ENCODE assay signal across 1 cellular context in the genomic region with DNA sequence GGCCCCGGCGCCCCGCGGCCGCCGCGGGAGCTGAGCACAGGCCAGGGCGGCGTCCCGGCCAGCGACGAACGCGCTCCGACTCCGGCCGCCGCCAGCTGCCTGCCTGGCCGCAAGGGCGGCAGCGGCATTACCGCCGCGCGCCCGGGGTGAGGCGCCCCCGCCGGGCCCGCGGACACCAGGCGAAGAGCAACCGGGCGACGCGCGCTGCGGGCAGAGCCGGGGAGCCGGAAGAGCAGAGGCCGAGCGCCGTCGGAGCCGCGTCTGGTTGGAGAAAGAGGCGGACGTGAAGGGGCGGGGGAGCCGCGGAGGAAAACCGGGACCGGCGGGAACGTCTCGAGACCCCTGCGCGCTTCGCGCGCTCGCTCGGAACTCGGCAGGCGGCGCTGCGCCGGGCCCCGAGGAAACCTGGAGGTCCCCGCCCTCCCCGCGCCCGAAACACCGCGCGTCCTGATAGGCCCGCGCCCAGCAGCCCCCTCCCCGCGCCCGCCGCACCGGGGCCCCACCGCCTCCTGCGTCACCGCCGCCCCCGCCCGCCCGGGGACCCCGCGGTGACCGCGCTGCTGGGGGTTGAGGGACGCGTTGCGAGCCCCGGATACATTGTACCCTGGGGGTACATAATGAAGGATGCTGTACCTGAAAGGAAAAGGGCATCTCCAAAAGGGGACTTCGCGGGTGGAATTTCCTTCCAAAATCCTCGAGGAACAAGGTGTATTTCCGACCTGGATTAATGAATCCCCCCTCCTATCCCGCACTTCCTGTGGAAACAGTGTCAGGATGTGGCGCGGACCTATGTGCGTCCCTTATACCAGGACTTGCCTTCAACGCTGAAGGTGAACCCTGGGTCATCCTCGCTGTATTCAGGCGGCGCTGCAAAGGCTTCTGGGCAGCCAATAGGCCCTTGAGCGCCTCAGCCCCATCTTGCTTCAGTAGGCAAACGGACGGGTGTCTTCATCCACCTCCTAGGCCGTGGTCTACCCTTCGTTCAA.
TF ChIP-seq lines count a peak whose summit lies in the region.

No MANE protein-coding gene starts in this region.

TF ChIP-seq in HEK293, 187 proteins besides CTCF, POLR2A, EP300 and RAD21 (continued from another document and continues in another):
- no peak for TF ChIP-seq ZNF423 (tag by site-specific recombination; IDR thresholded peaks at IDR 0.05)
- TF ChIP-seq ZNF416 (tag by site-specific recombination; IDR thresholded peaks at IDR 0.05): no peak
- TF ChIP-seq, protein P1, sequence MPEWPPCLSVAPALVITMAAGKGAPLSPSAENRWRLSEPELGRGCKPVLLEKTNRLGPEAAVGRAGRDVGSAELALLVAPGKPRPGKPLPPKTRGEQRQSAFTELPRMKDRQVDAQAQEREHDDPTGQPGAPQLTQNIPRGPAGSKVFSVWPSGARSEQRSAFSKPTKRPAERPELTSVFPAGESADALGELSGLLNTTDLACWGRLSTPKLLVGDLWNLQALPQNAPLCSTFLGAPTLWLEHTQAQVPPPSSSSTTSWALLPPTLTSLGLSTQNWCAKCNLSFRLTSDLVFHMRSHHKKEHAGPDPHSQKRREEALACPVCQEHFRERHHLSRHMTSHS (tag by site-specific recombination; IDR thresholded peaks at IDR 0.05): no peak
- TF ChIP-seq, protein P2, sequence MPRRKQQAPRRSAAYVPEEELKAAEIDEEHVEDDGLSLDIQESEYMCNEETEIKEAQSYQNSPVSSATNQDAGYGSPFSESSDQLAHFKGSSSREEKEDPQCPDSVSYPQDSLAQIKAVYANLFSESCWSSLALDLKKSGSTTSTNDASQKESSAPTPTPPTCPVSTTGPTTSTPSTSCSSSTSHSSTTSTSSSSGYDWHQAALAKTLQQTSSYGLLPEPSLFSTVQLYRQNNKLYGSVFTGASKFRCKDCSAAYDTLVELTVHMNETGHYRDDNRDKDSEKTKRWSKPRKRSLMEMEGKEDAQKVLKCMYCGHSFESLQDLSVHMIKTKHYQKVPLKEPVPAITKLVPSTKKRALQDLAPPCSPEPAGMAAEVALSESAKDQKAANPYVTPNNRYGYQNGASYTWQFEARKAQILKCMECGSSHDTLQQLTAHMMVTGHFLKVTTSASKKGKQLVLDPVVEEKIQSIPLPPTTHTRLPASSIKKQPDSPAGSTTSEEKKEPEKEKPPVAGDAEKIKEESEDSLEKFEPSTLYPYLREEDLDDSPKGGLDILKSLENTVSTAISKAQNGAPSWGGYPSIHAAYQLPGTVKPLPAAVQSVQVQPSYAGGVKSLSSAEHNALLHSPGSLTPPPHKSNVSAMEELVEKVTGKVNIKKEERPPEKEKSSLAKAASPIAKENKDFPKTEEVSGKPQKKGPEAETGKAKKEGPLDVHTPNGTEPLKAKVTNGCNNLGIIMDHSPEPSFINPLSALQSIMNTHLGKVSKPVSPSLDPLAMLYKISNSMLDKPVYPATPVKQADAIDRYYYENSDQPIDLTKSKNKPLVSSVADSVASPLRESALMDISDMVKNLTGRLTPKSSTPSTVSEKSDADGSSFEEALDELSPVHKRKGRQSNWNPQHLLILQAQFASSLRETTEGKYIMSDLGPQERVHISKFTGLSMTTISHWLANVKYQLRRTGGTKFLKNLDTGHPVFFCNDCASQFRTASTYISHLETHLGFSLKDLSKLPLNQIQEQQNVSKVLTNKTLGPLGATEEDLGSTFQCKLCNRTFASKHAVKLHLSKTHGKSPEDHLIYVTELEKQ (tag by site-specific recombination; IDR thresholded peaks at IDR 0.05; ENCODE audit: borderline replicate concordance): no peak
- 0 out of 2 replicates have a peak, but pooled peaks have one; percentile 9 for TF ChIP-seq ZSCAN30 (tag by site-specific recombination; IDR thresholded peaks at IDR 0.05)
- no peak for TF ChIP-seq ZNF138 (tag by site-specific recombination; IDR thresholded peaks at IDR 0.05; ENCODE audit: borderline replicate concordance)
- TF ChIP-seq ZNF155 (tag by site-specific recombination; IDR thresholded peaks at IDR 0.05): no peak
- peak; percentile 41; the same call in 1 of the 2 replicates for TF ChIP-seq KLF9 (tag by site-specific recombination; IDR thresholded peaks at IDR 0.05; ENCODE audit: low read depth)
- peak; percentile 40; the same call in 1 of the 2 replicates for TF ChIP-seq ZEB2 (tag by site-specific recombination; IDR thresholded peaks at IDR 0.05)
- TF ChIP-seq ZNF157 (tag by site-specific recombination; IDR thresholded peaks at IDR 0.05): no peak
- TF ChIP-seq ZNF626 (tag by site-specific recombination; IDR thresholded peaks at IDR 0.05): no peak
- no peak for TF ChIP-seq ZNF664 (tag by site-specific recombination; IDR thresholded peaks at IDR 0.05)
- TF ChIP-seq ZNF596 (tag by site-specific recombination; IDR thresholded peaks at IDR 0.05): no peak
- TF ChIP-seq PRDM1 (tag by site-specific recombination; IDR thresholded peaks at IDR 0.05): no peak
- TF ChIP-seq, protein P3, sequence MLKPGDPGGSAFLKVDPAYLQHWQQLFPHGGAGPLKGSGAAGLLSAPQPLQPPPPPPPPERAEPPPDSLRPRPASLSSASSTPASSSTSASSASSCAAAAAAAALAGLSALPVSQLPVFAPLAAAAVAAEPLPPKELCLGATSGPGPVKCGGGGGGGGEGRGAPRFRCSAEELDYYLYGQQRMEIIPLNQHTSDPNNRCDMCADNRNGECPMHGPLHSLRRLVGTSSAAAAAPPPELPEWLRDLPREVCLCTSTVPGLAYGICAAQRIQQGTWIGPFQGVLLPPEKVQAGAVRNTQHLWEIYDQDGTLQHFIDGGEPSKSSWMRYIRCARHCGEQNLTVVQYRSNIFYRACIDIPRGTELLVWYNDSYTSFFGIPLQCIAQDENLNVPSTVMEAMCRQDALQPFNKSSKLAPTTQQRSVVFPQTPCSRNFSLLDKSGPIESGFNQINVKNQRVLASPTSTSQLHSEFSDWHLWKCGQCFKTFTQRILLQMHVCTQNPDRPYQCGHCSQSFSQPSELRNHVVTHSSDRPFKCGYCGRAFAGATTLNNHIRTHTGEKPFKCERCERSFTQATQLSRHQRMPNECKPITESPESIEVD (tag by site-specific recombination; IDR thresholded peaks at IDR 0.05): no peak
- no peak for TF ChIP-seq ZNF394 (tag by site-specific recombination; IDR thresholded peaks at IDR 0.05; ENCODE audit: borderline replicate concordance)
- TF ChIP-seq, protein P4, sequence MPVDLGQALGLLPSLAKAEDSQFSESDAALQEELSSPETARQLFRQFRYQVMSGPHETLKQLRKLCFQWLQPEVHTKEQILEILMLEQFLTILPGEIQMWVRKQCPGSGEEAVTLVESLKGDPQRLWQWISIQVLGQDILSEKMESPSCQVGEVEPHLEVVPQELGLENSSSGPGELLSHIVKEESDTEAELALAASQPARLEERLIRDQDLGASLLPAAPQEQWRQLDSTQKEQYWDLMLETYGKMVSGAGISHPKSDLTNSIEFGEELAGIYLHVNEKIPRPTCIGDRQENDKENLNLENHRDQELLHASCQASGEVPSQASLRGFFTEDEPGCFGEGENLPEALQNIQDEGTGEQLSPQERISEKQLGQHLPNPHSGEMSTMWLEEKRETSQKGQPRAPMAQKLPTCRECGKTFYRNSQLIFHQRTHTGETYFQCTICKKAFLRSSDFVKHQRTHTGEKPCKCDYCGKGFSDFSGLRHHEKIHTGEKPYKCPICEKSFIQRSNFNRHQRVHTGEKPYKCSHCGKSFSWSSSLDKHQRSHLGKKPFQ (tag by site-specific recombination; IDR thresholded peaks at IDR 0.05): no peak
- TF ChIP-seq ZNF335 (tag by site-specific recombination; conservative IDR thresholded peaks at IDR 0.05): peak; percentile 88
- TF ChIP-seq, protein P5, sequence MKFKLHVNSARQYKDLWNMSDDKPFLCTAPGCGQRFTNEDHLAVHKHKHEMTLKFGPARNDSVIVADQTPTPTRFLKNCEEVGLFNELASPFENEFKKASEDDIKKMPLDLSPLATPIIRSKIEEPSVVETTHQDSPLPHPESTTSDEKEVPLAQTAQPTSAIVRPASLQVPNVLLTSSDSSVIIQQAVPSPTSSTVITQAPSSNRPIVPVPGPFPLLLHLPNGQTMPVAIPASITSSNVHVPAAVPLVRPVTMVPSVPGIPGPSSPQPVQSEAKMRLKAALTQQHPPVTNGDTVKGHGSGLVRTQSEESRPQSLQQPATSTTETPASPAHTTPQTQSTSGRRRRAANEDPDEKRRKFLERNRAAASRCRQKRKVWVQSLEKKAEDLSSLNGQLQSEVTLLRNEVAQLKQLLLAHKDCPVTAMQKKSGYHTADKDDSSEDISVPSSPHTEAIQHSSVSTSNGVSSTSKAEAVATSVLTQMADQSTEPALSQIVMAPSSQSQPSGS (tag by site-specific recombination; IDR thresholded peaks at IDR 0.05; ENCODE audit: low read depth): no peak
- no peak for TF ChIP-seq ZNF366 (tag by site-specific recombination; conservative IDR thresholded peaks at IDR 0.05)
- no peak for TF ChIP-seq ZNF350 (tag by site-specific recombination; IDR thresholded peaks at IDR 0.05)
- TF ChIP-seq ZBTB1 (tag by site-specific recombination; IDR thresholded peaks at IDR 0.05): no peak
- TF ChIP-seq, protein P6, sequence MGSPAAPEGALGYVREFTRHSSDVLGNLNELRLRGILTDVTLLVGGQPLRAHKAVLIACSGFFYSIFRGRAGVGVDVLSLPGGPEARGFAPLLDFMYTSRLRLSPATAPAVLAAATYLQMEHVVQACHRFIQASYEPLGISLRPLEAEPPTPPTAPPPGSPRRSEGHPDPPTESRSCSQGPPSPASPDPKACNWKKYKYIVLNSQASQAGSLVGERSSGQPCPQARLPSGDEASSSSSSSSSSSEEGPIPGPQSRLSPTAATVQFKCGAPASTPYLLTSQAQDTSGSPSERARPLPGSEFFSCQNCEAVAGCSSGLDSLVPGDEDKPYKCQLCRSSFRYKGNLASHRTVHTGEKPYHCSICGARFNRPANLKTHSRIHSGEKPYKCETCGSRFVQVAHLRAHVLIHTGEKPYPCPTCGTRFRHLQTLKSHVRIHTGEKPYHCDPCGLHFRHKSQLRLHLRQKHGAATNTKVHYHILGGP (tag by site-specific recombination; IDR thresholded peaks at IDR 0.05): no peak
- TF ChIP-seq, protein P7, sequence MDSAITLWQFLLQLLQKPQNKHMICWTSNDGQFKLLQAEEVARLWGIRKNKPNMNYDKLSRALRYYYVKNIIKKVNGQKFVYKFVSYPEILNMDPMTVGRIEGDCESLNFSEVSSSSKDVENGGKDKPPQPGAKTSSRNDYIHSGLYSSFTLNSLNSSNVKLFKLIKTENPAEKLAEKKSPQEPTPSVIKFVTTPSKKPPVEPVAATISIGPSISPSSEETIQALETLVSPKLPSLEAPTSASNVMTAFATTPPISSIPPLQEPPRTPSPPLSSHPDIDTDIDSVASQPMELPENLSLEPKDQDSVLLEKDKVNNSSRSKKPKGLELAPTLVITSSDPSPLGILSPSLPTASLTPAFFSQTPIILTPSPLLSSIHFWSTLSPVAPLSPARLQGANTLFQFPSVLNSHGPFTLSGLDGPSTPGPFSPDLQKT (IDR thresholded peaks at IDR 0.05; ENCODE audit: borderline replicate concordance, low read depth, low read length): no peak
- no peak for TF ChIP-seq ZNF24 (tag by site-specific recombination; IDR thresholded peaks at IDR 0.05)
- TF ChIP-seq TRIM28 (IDR thresholded peaks at IDR 0.05; ENCODE audit: borderline replicate concordance, low read length): no peak
- no peak for TF ChIP-seq ZNF544 (tag by site-specific recombination; IDR thresholded peaks at IDR 0.05)
- no peak for TF ChIP-seq ZNF560 (tag by site-specific recombination; IDR thresholded peaks at IDR 0.05; ENCODE audit: borderline replicate concordance)
- TF ChIP-seq, protein P8, sequence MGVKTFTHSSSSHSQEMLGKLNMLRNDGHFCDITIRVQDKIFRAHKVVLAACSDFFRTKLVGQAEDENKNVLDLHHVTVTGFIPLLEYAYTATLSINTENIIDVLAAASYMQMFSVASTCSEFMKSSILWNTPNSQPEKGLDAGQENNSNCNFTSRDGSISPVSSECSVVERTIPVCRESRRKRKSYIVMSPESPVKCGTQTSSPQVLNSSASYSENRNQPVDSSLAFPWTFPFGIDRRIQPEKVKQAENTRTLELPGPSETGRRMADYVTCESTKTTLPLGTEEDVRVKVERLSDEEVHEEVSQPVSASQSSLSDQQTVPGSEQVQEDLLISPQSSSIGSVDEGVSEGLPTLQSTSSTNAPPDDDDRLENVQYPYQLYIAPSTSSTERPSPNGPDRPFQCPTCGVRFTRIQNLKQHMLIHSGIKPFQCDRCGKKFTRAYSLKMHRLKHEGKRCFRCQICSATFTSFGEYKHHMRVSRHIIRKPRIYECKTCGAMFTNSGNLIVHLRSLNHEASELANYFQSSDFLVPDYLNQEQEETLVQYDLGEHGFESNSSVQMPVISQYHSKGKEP (tag by site-specific recombination; IDR thresholded peaks at IDR 0.05): no peak
- peak; percentile 70 for TF ChIP-seq GLIS2 (tag by site-specific recombination; IDR thresholded peaks at IDR 0.05)
- TF ChIP-seq ZXDB (tag by site-specific recombination; IDR thresholded peaks at IDR 0.05): 0 out of 2 replicates have a peak, but pooled peaks have one; percentile 40
- no peak for TF ChIP-seq ZNF558 (tag by site-specific recombination; IDR thresholded peaks at IDR 0.05)
- TF ChIP-seq, protein P9, sequence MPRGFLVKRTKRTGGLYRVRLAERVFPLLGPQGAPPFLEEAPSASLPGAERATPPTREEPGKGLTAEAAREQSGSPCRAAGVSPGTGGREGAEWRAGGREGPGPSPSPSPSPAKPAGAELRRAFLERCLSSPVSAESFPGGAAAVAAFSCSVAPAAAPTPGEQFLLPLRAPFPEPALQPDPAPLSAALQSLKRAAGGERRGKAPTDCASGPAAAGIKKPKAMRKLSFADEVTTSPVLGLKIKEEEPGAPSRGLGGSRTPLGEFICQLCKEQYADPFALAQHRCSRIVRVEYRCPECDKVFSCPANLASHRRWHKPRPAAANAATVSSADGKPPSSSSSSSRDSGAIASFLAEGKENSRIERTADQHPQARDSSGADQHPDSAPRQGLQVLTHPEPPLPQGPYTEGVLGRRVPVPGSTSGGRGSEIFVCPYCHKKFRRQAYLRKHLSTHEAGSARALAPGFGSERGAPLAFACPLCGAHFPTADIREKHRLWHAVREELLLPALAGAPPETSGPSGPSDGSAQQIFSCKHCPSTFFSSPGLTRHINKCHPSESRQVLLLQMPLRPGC (tag by site-specific recombination; IDR thresholded peaks at IDR 0.05): no peak
- TF ChIP-seq, protein P10, sequence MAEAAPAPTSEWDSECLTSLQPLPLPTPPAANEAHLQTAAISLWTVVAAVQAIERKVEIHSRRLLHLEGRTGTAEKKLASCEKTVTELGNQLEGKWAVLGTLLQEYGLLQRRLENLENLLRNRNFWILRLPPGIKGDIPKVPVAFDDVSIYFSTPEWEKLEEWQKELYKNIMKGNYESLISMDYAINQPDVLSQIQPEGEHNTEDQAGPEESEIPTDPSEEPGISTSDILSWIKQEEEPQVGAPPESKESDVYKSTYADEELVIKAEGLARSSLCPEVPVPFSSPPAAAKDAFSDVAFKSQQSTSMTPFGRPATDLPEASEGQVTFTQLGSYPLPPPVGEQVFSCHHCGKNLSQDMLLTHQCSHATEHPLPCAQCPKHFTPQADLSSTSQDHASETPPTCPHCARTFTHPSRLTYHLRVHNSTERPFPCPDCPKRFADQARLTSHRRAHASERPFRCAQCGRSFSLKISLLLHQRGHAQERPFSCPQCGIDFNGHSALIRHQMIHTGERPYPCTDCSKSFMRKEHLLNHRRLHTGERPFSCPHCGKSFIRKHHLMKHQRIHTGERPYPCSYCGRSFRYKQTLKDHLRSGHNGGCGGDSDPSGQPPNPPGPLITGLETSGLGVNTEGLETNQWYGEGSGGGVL (tag by site-specific recombination; IDR thresholded peaks at IDR 0.05): peak; percentile 13; the same call in 1 of the 2 replicates
- TF ChIP-seq ZNF274 (IDR thresholded peaks at IDR 0.05; ENCODE audit: low read length): no peak
- TF ChIP-seq ZNF274 (tag by site-specific recombination; IDR thresholded peaks at IDR 0.05; ENCODE audit: borderline replicate concordance): no peak
- TF ChIP-seq ZBTB20 (tag by site-specific recombination; IDR thresholded peaks at IDR 0.05): no peak
- no peak for TF ChIP-seq ZNF184 (tag by site-specific recombination; IDR thresholded peaks at IDR 0.05)
- TF ChIP-seq ZNF701 (tag by site-specific recombination; IDR thresholded peaks at IDR 0.05): no peak
